24 cellular contexts compared by ENCODE assay signal in the genomic region with DNA sequence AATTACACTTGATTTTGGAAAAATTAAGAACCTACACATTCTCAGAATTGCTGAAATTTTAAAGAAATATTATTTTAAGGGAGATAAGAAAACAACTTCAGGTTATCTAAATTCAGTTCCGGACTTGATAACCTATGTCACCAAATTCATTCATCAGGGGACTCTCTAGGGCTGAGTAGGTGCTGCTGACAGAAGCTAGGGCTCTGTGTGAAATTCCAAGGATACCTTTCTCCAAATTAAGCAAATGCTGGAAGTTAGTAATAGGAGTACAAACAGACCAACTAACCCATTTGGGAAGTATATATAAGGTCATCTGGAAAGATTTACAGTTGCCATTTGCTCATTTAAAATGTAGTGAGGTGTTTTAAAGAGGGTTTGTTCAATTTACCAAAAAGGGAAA.
"Had no signal": no experiment of that assay in that cellular context is flagged by ENCODE, and none has a peak within 500 bp of the region (broad histone marks: within the 10 kb centered on the region; RNA-seq: fewer than 3 reads in every experiment).

No MANE protein-coding gene starts in this region.

- H3K27me3 ChIP-seq: colonic mucosa, esophagus squamous epithelium, gastrocnemius medialis, heart right ventricle, left lung had no signal

- H3K27ac ChIP-seq: colonic mucosa, epithelial cell of prostate, esophagus squamous epithelium, gastrocnemius medialis, heart right ventricle, lower lobe of right lung had no signal

- H3K4me3 ChIP-seq: colonic mucosa, esophagus squamous epithelium, gastrocnemius medialis, heart right ventricle, left lung, lower lobe of right lung had no signal

- ATAC-seq: effector memory CD8-positive, alpha-beta T cell; esophagus mucosa; gastrocnemius medialis; heart right ventricle; left cardiac atrium; left lung; left ventricle myocardium superior; lower lobe of right lung had no signal

- FAIRE-seq: islet of Langerhans, keratinocyte had no signal

- H3K4me3 Mint-ChIP-seq: dendritic cell treated with granulocyte-macrophage colony-stimulating factor and Interleukin-4, amounts not matched to agents 40 ng/mL and 50 ng/mL, for 4 days; effector memory CD8-positive, alpha-beta T cell had no signal

- H3K36me3 ChIP-seq: colonic mucosa had no signal

- H3K4me1 ChIP-seq: colonic mucosa, esophagus squamous epithelium, gastrocnemius medialis had no signal

- H3K9me3 ChIP-seq: colonic mucosa, esophagus squamous epithelium, gastrocnemius medialis, heart right ventricle, left lung, lower lobe of right lung had no signal

- H3K27me3 Mint-ChIP-seq: dendritic cell treated with granulocyte-macrophage colony-stimulating factor and Interleukin-4, amounts not matched to agents 40 ng/mL and 50 ng/mL, for 4 days; effector memory CD8-positive, alpha-beta T cell had no signal

- DNase-seq: colonic mucosa; cortex of kidney; effector CD8-positive, alpha-beta T cell; effector memory CD8-positive, alpha-beta T cell; erythroblast; esophagus squamous epithelium; foreskin fibroblast; foreskin melanocyte; gastrocnemius medialis; glutamatergic neuron; head of caudate nucleus; heart right ventricle; hippocampal formation; left cardiac atrium; left lung; left ventricle myocardium superior; lower lobe of right lung; mesenchymal stem cell; midbrain had no signal

- H3K9me3 Mint-ChIP-seq: dendritic cell treated with granulocyte-macrophage colony-stimulating factor and Interleukin-4, amounts not matched to agents 40 ng/mL and 50 ng/mL, for 4 days; effector memory CD8-positive, alpha-beta T cell had no signal

- H3K27ac Mint-ChIP-seq: dendritic cell treated with granulocyte-macrophage colony-stimulating factor and Interleukin-4, amounts not matched to agents 40 ng/mL and 50 ng/mL, for 4 days; effector memory CD8-positive, alpha-beta T cell had no signal
